ENCODE assay signal across 29 cellular contexts in genomic region chr4:173217075-173217474, GRCh38. TPM values are rescaled to one million over a fixed set of nuclear protein-coding genes. Genes with fewer than 3 reads are reported as not detected.
DNase-seq lines count a peak whose midpoint lies in the region; ATAC-seq, FAIRE-seq and TF ChIP-seq lines count a peak whose summit lies in the region.
"Had no signal": no experiment of that assay in that cellular context is flagged by ENCODE, and none has a peak within 500 bp of the region (broad histone marks: within the 10 kb centered on the region; RNA-seq: fewer than 3 reads in every experiment).

No MANE protein-coding gene starts in this region.

- FAIRE-seq in GM12891 (lab: Jason Lieb, UNC): peak; percentile 28
- FAIRE-seq: GM12892, HepG2 had no signal

- peaks cover 11% of the 10 kb centered on the region for H3K9me3 Mint-ChIP-seq in mesothelial cell of epicardium
- peaks cover 0 to 2% (median 0%) of the 10 kb centered on the region in 8 donors for H3K9me3 Mint-ChIP-seq in CD4-positive, alpha-beta memory T cell
- H3K9me3 Mint-ChIP-seq: CD8-positive, alpha-beta memory T cell; HFFc6 had no signal

- H3K4me3 Mint-ChIP-seq in mesothelial cell of epicardium: no peak overlapping the region
- no peak overlapping the region for H3K4me3 Mint-ChIP-seq in CD4-positive, alpha-beta memory T cell
- H3K4me3 Mint-ChIP-seq: B cell; CD8-positive, alpha-beta memory T cell; H9; T-helper 17 cell had no signal

- intact Hi-C loops in CD4-positive, alpha-beta memory T cell (cut with micrococcal nuclease): no loop called here

- peaks cover 3% of the 10 kb centered on the region for H4K20me1 ChIP-seq in KMS-11 (ENCODE audit: insufficient read depth)

- H3K27ac ChIP-seq in KMS-11: 0 out of 2 replicates have a peak overlapping the region, but pooled peaks have one; percentile 3
- 0 out of 2 replicates have a peak overlapping the region, but pooled peaks have one; percentile 89 for H3K27ac ChIP-seq in SK-N-MC
- no peak overlapping the region for H3K27ac ChIP-seq in CD4-positive, alpha-beta memory T cell (ENCODE audit: low read depth, low read length)
- H3K27ac ChIP-seq: C4-2B, GM23248, Peyer's patch had no signal

- POLR2A ChIA-PET in CD4-positive, alpha-beta memory T cell (lab: Charles Lee; ENCODE audit: partially characterized antibody): no interaction called here

- TF ChIP-seq CTCF in KMS-11 (conservative IDR thresholded peaks at IDR 0.05; ENCODE audit: low read depth, low read length): no peak
- TF ChIP-seq CTCF in mesothelial cell of epicardium (IDR thresholded peaks at IDR 0.05; ENCODE audit: unreplicated experiment): no peak

- no peak overlapping the region for H3K4me3 ChIP-seq in KMS-11 (IDR thresholded peaks at IDR 0.05; ENCODE audit: insufficient read depth, low read depth, low read length)
- no peak overlapping the region for H3K4me3 ChIP-seq in SK-N-MC
- no peak overlapping the region for H3K4me3 ChIP-seq in CD4-positive, alpha-beta memory T cell (ENCODE audit: low read length in 2 of 2)
- H3K4me3 ChIP-seq: GM23248, MG63, Peyer's patch had no signal

- no peaks in the 10 kb centered on the region for H3K27me3 ChIP-seq in KMS-11 (ENCODE audit: insufficient read depth, low read depth)
- no peaks in the 10 kb centered on the region for H3K27me3 ChIP-seq in CD4-positive, alpha-beta memory T cell (ENCODE audit: insufficient read depth, low read length)
- H3K27me3 ChIP-seq: MG63, Peyer's patch had no signal

- CTCF ChIA-PET in CD4-positive, alpha-beta memory T cell (lab: Charles Lee; ENCODE audit: partially characterized antibody): no interaction called here

- peak overlapping the region; percentile 18; the same call in 1 of the 2 replicates for H3K4me2 ChIP-seq in KMS-11

- H3K27me3 Mint-ChIP-seq in mesothelial cell of epicardium (ENCODE audit: low read depth): no peaks in the 10 kb centered on the region
- H3K27me3 Mint-ChIP-seq in CD4-positive, alpha-beta memory T cell: no peaks in the 10 kb centered on the region
- H3K27me3 Mint-ChIP-seq: B cell; CD8-positive, alpha-beta memory T cell; T-helper 17 cell had no signal

- H3K79me2 ChIP-seq in KMS-11 (ENCODE audit: insufficient read depth, low read depth): peaks cover 78% of the 10 kb centered on the region; the same call in 1 of the 2 replicates

- H3K4me1 Mint-ChIP-seq in mesothelial cell of epicardium: peaks cover 28% of the 10 kb centered on the region
- H3K4me1 Mint-ChIP-seq in CD4-positive, alpha-beta memory T cell: peaks cover 27 to 55% (median 30%) of the 10 kb centered on the region in 4 donors

- H3K9ac ChIP-seq in KMS-11 (no peak overlapping the region), SK-N-MC (ENCODE audit: insufficient read length) (no peak overlapping the region)
- H3K9ac ChIP-seq: GM23248 had no signal

- TF ChIP-seq POLR2A in GM12891 (IDR thresholded peaks at IDR 0.05; ENCODE audit: low read depth, low read length): no peak

- H2AFZ ChIP-seq in KMS-11 (ENCODE audit: low read depth): no peak overlapping the region
- H2AFZ ChIP-seq: GM23248 had no signal

- ATAC-seq in GM19023 (IDR thresholded peaks at IDR 0.05; ENCODE audit: unreplicated experiment): no peak
- ATAC-seq: HepG2, T-helper 17 cell had no signal

- H3K9me3 ChIP-seq in SK-N-MC (ENCODE audit: low read depth, low read length): no peaks in the 10 kb centered on the region
- no peaks in the 10 kb centered on the region for H3K9me3 ChIP-seq in CD4-positive, alpha-beta memory T cell (ENCODE audit: control insufficient read depth in 1 of 2, low read length in 2 of 2)
- H3K9me3 ChIP-seq: Peyer's patch had no signal

- H3K36me3 ChIP-seq in KMS-11 (ENCODE audit: insufficient read depth) (no peaks in the 10 kb centered on the region), SK-N-MC (ENCODE audit: insufficient read depth, low read length) (no peaks in the 10 kb centered on the region; the same call in 1 of the 2 replicates)
- H3K36me3 ChIP-seq in CD4-positive, alpha-beta memory T cell (ENCODE audit: insufficient read depth, low read length): no peaks in the 10 kb centered on the region
- H3K36me3 ChIP-seq: MG63, Peyer's patch had no signal

- H3K36me3 Mint-ChIP-seq in mesothelial cell of epicardium: peaks cover 7% of the 10 kb centered on the region
- peaks cover 0 to 8% of the 10 kb centered on the region in 2 donors for H3K36me3 Mint-ChIP-seq in CD4-positive, alpha-beta memory T cell

- peak overlapping the region; percentile 30 for H3K27ac Mint-ChIP-seq in mesothelial cell of epicardium
- no peak overlapping the region for H3K27ac Mint-ChIP-seq in CD4-positive, alpha-beta memory T cell
- H3K27ac Mint-ChIP-seq: B cell; CD8-positive, alpha-beta memory T cell; T-helper 17 cell had no signal

- DNase-seq in GM12891 (ENCODE audit: insufficient read length, low spot score) (no peak), SK-N-MC (ENCODE audit: low read depth, low spot score) (no peak), mesothelial cell of epicardium (ENCODE audit: low spot score in 2 of 2, unreplicated experiment in 2 of 2) (no peak), retina (no peak)
- no peak for DNase-seq in CD4-positive, alpha-beta memory T cell
- no peak for DNase-seq in activated CD4-positive, CD25-positive, alpha-beta regulatory T cell (lab: John Stamatoyannopoulos, UW)
- DNase-seq: CD8-positive, alpha-beta memory T cell; DMS79 treated with DMSO at 0.1 percent for 48 hours; GF-D8; H9; HFFc6; MG63; NCI-H1105 treated with DMSO at 0.1 percent for 48 hours; NCI-H146; NCI-H1930; NCI-H2107; NCI-H446 treated with DMSO at 0.1 percent for 48 hours; NCI-H526; NCI-H82; Peyer's patch; SIG-M5; T-helper 17 cell had no signal

- peaks cover 68% of the 10 kb centered on the region for H3K4me1 ChIP-seq in KMS-11 (ENCODE audit: low read depth, poor library complexity, severe bottlenecking)
- peaks cover 7% of the 10 kb centered on the region for H3K4me1 ChIP-seq in CD4-positive, alpha-beta memory T cell (ENCODE audit: insufficient read depth, low read length)
- H3K4me1 ChIP-seq: Peyer's patch had no signal

TF ChIP-seq in GM12891, 5 proteins besides CTCF, POLR2A, EP300 and RAD21:
- TF ChIP-seq POLR2AphosphoS5 (IDR thresholded peaks at IDR 0.05; ENCODE audit: low read depth, low read length) (no peak), POU2F2 (IDR thresholded peaks at IDR 0.05; ENCODE audit: low read depth, low read length) (no peak), TAF1 (IDR thresholded peaks at IDR 0.05; ENCODE audit: low read depth, low read length) (no peak), PAX5 (IDR thresholded peaks at IDR 0.05; ENCODE audit: insufficient read depth, low read length, severe bottlenecking) (no peak), SPI1 (IDR thresholded peaks at IDR 0.05; ENCODE audit: low read depth, low read length) (no peak)

RNA-seq across cellular contexts. Expression of gene GALNT7, which starts 48.5 kb away (rescaled TPM):
- 16.5 TPM for polyA plus RNA-seq in GM12891 (2012; ENCODE audit: low read depth, missing spikeins)
- 35.8 to 38.8 TPM (median 36.7 TPM) in 3 replicates for total RNA-seq in mesothelial cell of epicardium
- 10 to 100 TPM; 24.1 to 26.3 TPM for total RNA-seq in CD4-positive, alpha-beta memory T cell
- polyA plus RNA-seq in CD4-positive, alpha-beta memory T cell: 10 to 100 TPM; 12.6 to 20.4 TPM
